Comparison of ENCODE assay signal across 11 cellular contexts in the genomic region with DNA sequence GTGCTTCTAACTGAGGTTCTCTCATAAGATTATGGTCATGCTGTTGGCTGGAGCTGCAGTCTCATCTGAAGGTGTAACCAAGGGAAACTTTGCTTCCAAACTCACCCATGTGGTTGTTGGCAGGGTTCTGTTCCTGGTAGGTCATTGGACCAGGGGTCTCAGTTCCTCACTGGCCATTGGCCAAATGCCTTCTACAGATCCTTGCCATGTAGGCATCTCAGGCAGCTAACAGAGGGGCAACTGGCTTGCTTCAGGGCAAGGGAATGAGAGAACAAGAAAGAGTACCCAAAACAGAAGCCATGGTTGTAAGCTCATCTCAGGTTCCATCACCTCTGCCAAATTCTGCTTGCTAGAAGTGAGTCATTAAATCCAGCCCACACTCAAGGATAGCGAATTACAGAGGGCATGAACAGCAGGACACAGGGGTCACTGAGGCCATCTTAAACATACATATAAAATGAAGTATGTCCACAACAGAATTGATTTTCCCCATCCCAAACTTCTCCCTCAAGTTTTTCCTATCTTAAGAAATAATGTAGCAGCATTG. TPM values are rescaled to one million over a fixed set of nuclear protein-coding genes. Genes with fewer than 3 reads are reported as not detected.
"Had no signal": no experiment of that assay in that cellular context is flagged by ENCODE, and none has a peak within 500 bp of the region (broad histone marks: within the 10 kb centered on the region; RNA-seq: fewer than 3 reads in every experiment).

No MANE protein-coding gene starts in this region.

- H3K4me3 ChIP-seq: HAP-1 had no signal

- DNase-seq: GOT3, H7, HFFc6, KG1 had no signal

- ATAC-seq: HCT116, HepG2 had no signal

- H3K9me3 ChIP-seq: HAP-1 had no signal

- H3K27ac ChIP-seq: HL-60 had no signal

- H3K4me1 ChIP-seq: HAP-1 had no signal

- H3K36me3 ChIP-seq: HAP-1 had no signal

RNA-seq across cellular contexts. Expression of a gene that starts 42.3 kb away (rescaled TPM):
- total RNA-seq: H4, H7, HepG2, HFFc6, HT1080 had no signal
- polyA plus RNA-seq: HepG2, IgD-negative memory B cell had no signal
